In the genomic region with DNA sequence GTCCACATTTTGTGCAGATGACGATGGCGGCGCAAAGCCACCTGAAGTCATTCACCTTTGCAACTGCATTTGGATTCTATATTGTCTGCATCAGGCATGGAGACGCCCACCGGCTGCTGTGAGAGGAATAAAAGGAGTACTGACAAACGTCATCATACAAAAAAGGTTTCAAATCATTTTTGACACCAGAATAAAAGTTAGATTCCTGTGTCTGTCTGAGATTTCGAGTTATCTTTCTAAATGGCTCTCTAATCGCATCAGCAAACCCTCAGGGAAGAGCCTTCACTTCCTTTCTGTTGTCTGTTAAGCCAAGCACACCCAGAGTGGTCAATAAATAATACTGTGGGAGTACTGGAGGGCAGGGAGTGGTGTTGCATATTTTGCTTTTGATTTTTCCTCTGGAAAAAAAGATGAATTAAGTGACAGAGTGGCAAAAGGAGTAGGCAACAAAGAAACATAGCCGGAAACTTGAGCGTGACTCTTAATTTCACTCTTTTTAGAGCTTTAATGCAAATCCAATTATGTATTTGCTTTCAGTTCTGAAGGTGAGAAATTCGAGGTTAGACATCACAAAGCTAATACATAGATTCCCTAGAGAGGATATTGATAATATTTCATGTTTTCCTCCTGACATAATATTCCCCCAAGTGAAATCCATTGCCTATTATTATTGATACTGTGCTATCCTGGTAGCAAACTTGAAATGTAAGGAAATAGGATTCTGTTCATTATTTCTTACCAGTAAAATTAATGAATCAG, we compare ENCODE assay signal across 11 cellular contexts.
A peak's percentile ranks its signal among the peaks of the same experiment; 100 is the strongest.
DNase-seq lines count a peak whose midpoint lies in the region; ATAC-seq and FAIRE-seq lines count a peak whose summit lies in the region.
"Had no signal": no experiment of that assay in that cellular context is flagged by ENCODE, and none has a peak within 500 bp of the region (broad histone marks: within the 10 kb centered on the region; RNA-seq: fewer than 3 reads in every experiment).

No MANE protein-coding gene starts in this region.

- DNase-seq in ACHN = peak; percentile 37
- no peak for DNase-seq in GM18507 (ENCODE audit: extremely low spot score, insufficient read length, low read depth)
- DNase-seq in central memory CD8-positive, alpha-beta T cell (ENCODE audit: low spot score in 2 of 2) = no peak
- no peak for DNase-seq in frontal cortex (ENCODE audit: low spot score in 2 of 2)
- DNase-seq in NCI-H345 treated with DMSO at 0.1 percent for 48 hours (lab: John Stamatoyannopoulos, UW; ENCODE audit: unreplicated experiment) = no peak
- DNase-seq in NCI-H128 (lab: John Stamatoyannopoulos, UW; ENCODE audit: unreplicated experiment) = no peak
- no peak for DNase-seq in inferior parietal cortex (ENCODE audit: extremely low spot score)
- DNase-seq: esophagus squamous epithelium, midbrain, NCI-H1694 treated with DMSO at 0.1 percent for 48 hours had no signal

- no peaks in the 10 kb centered on the region for H3K9me3 Mint-ChIP-seq in central memory CD8-positive, alpha-beta T cell

- ATAC-seq in HG03159 (IDR thresholded peaks at IDR 0.05; ENCODE audit: unreplicated experiment) = peak; percentile 44
- peak; percentile 82 for ATAC-seq in central memory CD8-positive, alpha-beta T cell (replicated peaks; ENCODE audit: extremely low read depth, poor library complexity, severe bottlenecking)

- peaks cover 44% of the 10 kb centered on the region for H3K4me1 Mint-ChIP-seq in central memory CD8-positive, alpha-beta T cell

- H3K27ac Mint-ChIP-seq in central memory CD8-positive, alpha-beta T cell (ENCODE audit: low read depth) = peak overlapping the region; percentile 86

- in situ Hi-C loops in ACHN (cut with HindIII; ENCODE audit: low pct_ligation_motif_present, low pct_unique_long_range_greater_than_20kb, low sequenced_read_pairs) = no loop called here

- H3K4me3 Mint-ChIP-seq in central memory CD8-positive, alpha-beta T cell = peak overlapping the region; percentile 72

- H3K36me3 Mint-ChIP-seq in central memory CD8-positive, alpha-beta T cell (ENCODE audit: insufficient read depth) = peaks cover 8% of the 10 kb centered on the region

- peak; percentile 18 for FAIRE-seq in GM18507 (lab: Jason Lieb, UNC)
- FAIRE-seq in frontal cortex (lab: Jason Lieb, UNC) = no peak

- H3K27me3 Mint-ChIP-seq in central memory CD8-positive, alpha-beta T cell = no peaks in the 10 kb centered on the region
